Comparison of ENCODE assay signal across 1 cellular context in the genomic region with DNA sequence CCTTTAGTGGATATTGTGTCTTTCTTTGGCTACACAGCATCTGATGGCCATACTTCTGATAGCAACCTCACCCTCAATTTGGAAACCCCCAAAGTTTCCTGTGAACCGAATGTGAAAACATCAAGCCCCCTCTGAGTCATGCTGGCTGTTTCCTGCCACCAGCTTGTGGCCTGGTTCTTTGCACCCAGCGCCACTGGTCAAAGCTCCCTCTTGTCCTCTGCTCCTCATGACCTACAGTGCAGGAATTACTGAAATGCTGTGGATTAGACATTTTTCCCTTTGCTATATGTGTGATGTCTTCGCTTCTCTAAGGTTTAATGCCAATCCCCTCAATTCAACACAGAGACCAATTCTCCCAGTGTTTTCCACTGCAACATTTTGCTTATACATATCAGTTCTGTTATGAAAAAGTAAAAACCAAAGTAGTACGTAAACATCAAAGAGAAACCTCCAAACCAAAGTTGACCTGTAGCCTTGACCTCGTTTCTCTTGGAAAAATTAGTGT.
TF ChIP-seq lines count a peak whose summit lies in the region.

No MANE protein-coding gene starts in this region.

TF ChIP-seq in H1, 55 proteins besides CTCF, POLR2A, EP300 and RAD21 (continued from another document):
- TF ChIP-seq, protein P1, sequence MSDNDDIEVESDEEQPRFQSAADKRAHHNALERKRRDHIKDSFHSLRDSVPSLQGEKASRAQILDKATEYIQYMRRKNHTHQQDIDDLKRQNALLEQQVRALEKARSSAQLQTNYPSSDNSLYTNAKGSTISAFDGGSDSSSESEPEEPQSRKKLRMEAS (IDR thresholded peaks at IDR 0.05) = no peak
- no peak for TF ChIP-seq POLR2AphosphoS5 (IDR thresholded peaks at IDR 0.05; ENCODE audit: low read depth, low read length)
- TF ChIP-seq TEAD4 (IDR thresholded peaks at IDR 0.05; ENCODE audit: low read depth, low read length) = no peak
- no peak for TF ChIP-seq HDAC2 (IDR thresholded peaks at IDR 0.05; ENCODE audit: borderline replicate concordance in 1 of 2, low read depth in 2 of 2, low read length in 2 of 2)
- TF ChIP-seq CHD1 (IDR thresholded peaks at IDR 0.05; ENCODE audit: low read depth, low read length) = no peak
- TF ChIP-seq NANOG (IDR thresholded peaks at IDR 0.05; ENCODE audit: insufficient read depth, low read depth, low read length, poor library complexity, severe bottlenecking) = no peak
- TF ChIP-seq RXRA (IDR thresholded peaks at IDR 0.05; ENCODE audit: insufficient read depth, low read depth, low read length) = no peak
- TF ChIP-seq JUND (IDR thresholded peaks at IDR 0.05; ENCODE audit: low read length) = no peak
